In the genomic region with DNA sequence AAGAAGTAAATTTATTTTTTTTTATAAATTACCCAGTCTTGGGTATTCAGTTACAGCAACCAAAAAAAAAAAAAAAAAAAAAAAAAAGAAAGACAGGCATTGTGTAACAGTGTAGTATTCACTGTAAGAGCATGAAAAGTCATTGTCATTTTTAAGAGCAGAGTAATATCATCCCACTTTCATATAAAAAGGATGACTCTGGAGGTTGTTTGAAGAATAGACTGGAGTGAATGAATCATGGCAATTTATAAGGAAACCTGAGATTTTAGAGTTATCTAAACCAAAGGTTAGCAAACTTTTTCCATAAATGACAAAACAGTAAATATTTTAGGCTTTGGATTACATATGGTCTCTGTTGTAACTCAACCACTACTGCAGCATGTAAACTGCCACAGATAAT, we compare ENCODE assay signal across 25 cellular contexts.
"Had no signal": no experiment of that assay in that cellular context is flagged by ENCODE, and none has a peak within 500 bp of the region (broad histone marks: within the 10 kb centered on the region; RNA-seq: fewer than 3 reads in every experiment).

No MANE protein-coding gene starts in this region.

- H3K27me3 ChIP-seq: breast epithelium, gastrocnemius medialis, ovary, spleen, suprapubic skin, tibial nerve had no signal

- H3K4me1 ChIP-seq: breast epithelium, gastrocnemius medialis, prostate gland, spleen, suprapubic skin, tibial nerve had no signal

- DNase-seq: activated CD4-positive, alpha-beta memory T cell treated with anti-CD3 and anti-CD28 coated beads for 36 hours; activated CD4-positive, alpha-beta T cell treated with anti-CD3 and anti-CD28 coated beads for 4 hours; activated CD8-positive, alpha-beta memory T cell treated with anti-CD3 and anti-CD28 coated beads, Interleukin-2, amount 50 U/mL, for 48 hours; activated gamma-delta T cell treated with Interleukin-2 at 50 U/mL for 16 hours; activated naive CD4-positive, alpha-beta T cell treated with anti-CD3 and anti-CD28 coated beads, Interleukin-2, amount 50 U/mL, for 16 hours; activated T-cell treated with anti-CD3 and anti-CD28 coated beads, Interleukin-2, amount 50 U/mL, for 24 hours; amygdala; central memory CD4-positive, alpha-beta T cell; endodermal cell; gastrocnemius medialis; glutamatergic neuron; left cardiac atrium; left ventricle myocardium superior; naive thymus-derived CD4-positive, alpha-beta T cell; ovary; spleen; stimulated activated naive CD4-positive, alpha-beta T cell; T-helper 9 cell had no signal

- ATAC-seq: activated T-helper 17 cell treated with anti-CD3 and anti-CD28 coated beads, Interleukin-2, amount 50 U/mL, for 72 hours; esophagus mucosa; gastrocnemius medialis; left cardiac atrium; left ventricle myocardium superior; naive thymus-derived CD4-positive, alpha-beta T cell had no signal

- H3K9me3 ChIP-seq: breast epithelium, gastrocnemius medialis, ovary, prostate gland, spleen, suprapubic skin, tibial nerve had no signal

- H3K4me3 ChIP-seq: breast epithelium, gastrocnemius medialis, ovary, prostate gland, spleen, suprapubic skin, tibial nerve had no signal

- H3K36me3 ChIP-seq: breast epithelium, gastrocnemius medialis, ovary, prostate gland, spleen, suprapubic skin, tibial nerve had no signal

- H3K27ac ChIP-seq: breast epithelium, gastrocnemius medialis, ovary, prostate gland, spleen, suprapubic skin, tibial nerve, VCaP had no signal
